ENCODE assay signal across 8 cellular contexts in the genomic region with DNA sequence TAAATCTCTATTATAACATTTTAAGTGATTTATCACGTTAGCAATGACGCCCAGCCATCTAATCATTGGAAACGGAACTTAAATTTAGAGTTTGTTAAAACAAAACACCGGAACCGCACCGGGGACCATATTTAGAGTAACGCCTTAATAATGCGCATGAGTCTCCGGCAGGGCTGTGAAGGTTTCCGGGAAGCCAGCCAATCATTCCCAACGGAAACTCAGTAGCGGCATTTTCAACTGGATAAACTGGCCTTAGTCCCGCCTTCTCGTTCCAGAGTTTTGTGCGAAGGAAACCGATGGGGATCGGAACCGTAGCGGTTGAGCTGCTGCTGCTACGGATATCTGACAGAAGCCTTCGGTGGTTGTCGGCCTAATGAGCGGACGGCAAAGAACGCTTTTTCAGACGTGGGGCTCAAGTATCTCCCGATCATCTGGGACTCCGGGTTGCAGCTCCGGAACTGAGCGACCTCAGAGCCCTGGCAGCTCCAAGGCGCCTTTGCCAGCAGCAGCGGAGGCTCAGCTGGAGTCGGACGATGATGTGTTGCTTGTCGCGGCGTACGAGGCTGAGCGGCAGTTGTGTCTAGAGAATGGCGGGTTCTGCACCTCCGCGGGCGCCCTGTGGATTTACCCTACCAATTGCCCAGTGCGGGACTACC. TPM values are rescaled to one million over a fixed set of nuclear protein-coding genes. Genes with fewer than 3 reads are reported as not detected.
DNase-seq lines count a peak whose midpoint lies in the region; ATAC-seq, FAIRE-seq and TF ChIP-seq lines count a peak whose summit lies in the region.

TSS of gene FANCM (plus strand) at position 272 of the 656 bp plus-strand sequence. CDS start at position 374, 102 bp downstream.

- no peaks in the 10 kb centered on the region for H4K20me1 ChIP-seq in OCI-LY1 (ENCODE audit: insufficient read depth, low read length)

- H3K4me2 ChIP-seq in OCI-LY1 (ENCODE audit: low read length): peak within 1 kb of the TSS; percentile 90

- no peaks in the 10 kb centered on the region for H3K9me2 ChIP-seq in OCI-LY1 (ENCODE audit: low read depth, low read length)

- H3K4me3 Mint-ChIP-seq in mesothelial cell of epicardium: peak within 1 kb of the TSS; percentile 98

- DNase-seq in COR-L47 (lab: John Stamatoyannopoulos, UW): peak; percentile 97
- DNase-seq in activated CD8-positive, alpha-beta memory T cell treated with anti-CD3 and anti-CD28 coated beads, Interleukin-2, amount 50 U/mL, for 4 hours: peak; percentile 75
- peak; percentile 74 to 89 for DNase-seq in mesothelial cell of epicardium (ENCODE audit: low spot score in 2 of 2, unreplicated experiment in 2 of 2)
- DNase-seq in stimulated activated CD8-positive, alpha-beta memory T cell treated with anti-CD3 and anti-CD28 coated beads, Interleukin-15, amount 100 ng/mL, for 48 hours (ENCODE audit: low read depth in 2 of 2): peak; percentile 76 to 77

- H2AFZ ChIP-seq in OCI-LY1 (ENCODE audit: low read length): peak within 1 kb of the TSS; percentile 97

- no peaks in the 10 kb centered on the region for H3K9me3 Mint-ChIP-seq in mesothelial cell of epicardium

- H3K4me3 ChIP-seq in HUES64 (ENCODE audit: low read length) (peak within 1 kb of the TSS; percentile 79), OCI-LY1 (ENCODE audit: low read depth, low read length, poor library complexity, severe bottlenecking) (peak within 1 kb of the TSS; percentile 92)

- H3K9ac ChIP-seq in HUES64 (ENCODE audit: low read depth, low read length) (peak within 1 kb of the TSS; percentile 59), OCI-LY1 (ENCODE audit: low read length) (peak within 1 kb of the TSS; percentile 77)

- H3K27ac ChIP-seq in HUES64 (ENCODE audit: low read depth, low read length) (peak within 1 kb of the TSS; percentile 29; the same call in 1 of the 2 replicates), OCI-LY1 (ENCODE audit: low read depth, low read length, poor library complexity, severe bottlenecking) (peak within 1 kb of the TSS; percentile 79)

- H3K36me3 ChIP-seq in HUES64 (ENCODE audit: insufficient read depth, low read length) (peaks cover 10% of the 10 kb centered on the region), OCI-LY1 (ENCODE audit: insufficient read depth, low read length) (no peaks in the 10 kb centered on the region)

- H3K27ac Mint-ChIP-seq in mesothelial cell of epicardium: peak within 1 kb of the TSS; percentile 99

- H3K36me3 Mint-ChIP-seq in mesothelial cell of epicardium: no peaks in the 10 kb centered on the region

- H3K9me3 ChIP-seq in HUES64 (ENCODE audit: insufficient read depth, low read depth, low read length): no peaks in the 10 kb centered on the region
- no peaks in the 10 kb centered on the region for H3K9me3 ChIP-seq in OCI-LY1 (ENCODE audit: low read length)

- FAIRE-seq in endometrium (lab: Jason Lieb, UNC): peak; percentile 98

- H3K79me2 ChIP-seq in OCI-LY1 (ENCODE audit: insufficient read depth, low read length): peaks cover 55% of the 10 kb centered on the region

- H3K4me1 ChIP-seq in HUES64 (ENCODE audit: insufficient read depth, low read length): peaks cover 12% of the 10 kb centered on the region
- H3K4me1 ChIP-seq in OCI-LY1 (ENCODE audit: insufficient read depth, low read length, severe bottlenecking): peaks cover 61% of the 10 kb centered on the region

- H3K27me3 ChIP-seq in HUES64 (ENCODE audit: insufficient read depth, low read length): no peaks in the 10 kb centered on the region
- no peaks in the 10 kb centered on the region for H3K27me3 ChIP-seq in OCI-LY1 (ENCODE audit: insufficient read depth, low read length)

- H3K4me1 Mint-ChIP-seq in mesothelial cell of epicardium: peaks cover 34% of the 10 kb centered on the region

- peak; percentile 33 for ATAC-seq in GM21390 (IDR thresholded peaks at IDR 0.05; ENCODE audit: unreplicated experiment)

- H3F3A ChIP-seq in OCI-LY1 (ENCODE audit: insufficient read depth, low read length): no peaks in the 10 kb centered on the region

- WGBS in HUES64: under 1% methylated on average over 44 of the region's 44 CpGs

- H3K27me3 Mint-ChIP-seq in mesothelial cell of epicardium (ENCODE audit: low read depth): no peaks in the 10 kb centered on the region

- TF ChIP-seq CTCF in OCI-LY1 (IDR thresholded peaks at IDR 0.05; ENCODE audit: low read length) (no peak), mesothelial cell of epicardium (IDR thresholded peaks at IDR 0.05; ENCODE audit: unreplicated experiment) (no peak)

RNA-seq across cellular contexts. Expression of gene FANCM, which starts in this region (rescaled TPM):
- polyA plus RNA-seq in HUES64 (2013, experiment 1 of 2): 5.6 TPM
- polyA plus RNA-seq in HUES64 (2013, experiment 2 of 2): 5.8 TPM
- 7.5 to 9.9 TPM (median 8.0 TPM) in 3 replicates for total RNA-seq in mesothelial cell of epicardium

Comparison
In these comparisons a context has a peak if more than half of its experiments do, and no peak if none do; other contexts are left out.
1. Peak in every context shown above with its lines: DNase-seq, ATAC-seq, H3K4me3 ChIP-seq and H3K27ac ChIP-seq.